1 cellular context compared by ENCODE assay signal in genomic region chr1:107895403-107896181, GRCh38.
TF ChIP-seq lines count a peak whose summit lies in the region.

No MANE protein-coding gene starts in this region.

TF ChIP-seq in Ishikawa, 13 proteins besides CTCF, POLR2A, EP300 and RAD21 (continued from another document):
- TF ChIP-seq USF1 (IDR thresholded peaks at IDR 0.05) (no peak), CEBPB (IDR thresholded peaks at IDR 0.05) (no peak)
TF ChIP-seq in Ishikawa: peak in this region for 7.
